In the genomic region with DNA sequence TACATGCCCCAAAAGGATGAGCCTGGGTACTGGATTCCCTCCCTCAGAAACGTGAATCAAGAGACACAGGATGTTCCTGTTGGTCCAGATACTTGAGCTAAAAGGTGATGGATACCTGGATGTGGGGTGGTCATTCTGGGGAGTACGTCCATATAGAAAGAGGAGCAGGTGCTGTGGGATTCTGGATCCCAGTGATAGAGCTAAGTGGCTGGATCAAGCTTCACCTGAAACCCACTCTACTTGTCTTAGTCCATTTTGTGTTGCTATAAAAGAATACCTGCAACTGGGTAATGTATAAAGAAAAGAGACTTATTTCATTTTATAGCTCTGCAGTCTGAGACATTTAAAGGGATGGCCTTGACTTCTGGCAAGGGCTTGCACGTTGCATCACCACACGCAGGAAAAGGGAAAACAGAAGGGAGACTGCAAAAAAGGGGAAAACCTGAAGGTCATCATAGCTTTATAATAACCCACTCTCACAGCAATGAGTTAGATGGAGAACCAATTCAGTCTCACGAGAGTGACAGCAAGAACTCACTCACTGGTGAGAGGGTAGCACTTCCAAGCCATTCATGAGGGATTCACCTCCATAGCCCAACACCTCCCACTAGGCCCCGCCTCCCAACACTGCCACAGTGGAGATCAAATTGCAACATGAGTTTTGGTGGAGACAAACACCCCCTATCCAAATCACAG, we compare ENCODE assay signal across 2 cellular contexts.
TF ChIP-seq lines count a peak whose summit lies in the region.

No MANE protein-coding gene starts in this region.

TF ChIP-seq in H1, 55 proteins besides CTCF, POLR2A, EP300 and RAD21:
- TF ChIP-seq SAP30 (IDR thresholded peaks at IDR 0.05; ENCODE audit: insufficient read depth, insufficient replicate concordance, low read length), result no peak
- peak; percentile 71; the same call in 1 of the 2 replicates for TF ChIP-seq KDM1A (IDR thresholded peaks at IDR 0.05; ENCODE audit: borderline replicate concordance, low read length)

TF ChIP-seq in SK-N-SH, 30 proteins besides CTCF, POLR2A, EP300 and RAD21:
- TF ChIP-seq TCF12 (IDR thresholded peaks at IDR 0.05) (no peak), FOXJ3 (CRISPR knock-in tag; IDR thresholded peaks at IDR 0.05) (no peak), GABPA (IDR thresholded peaks at IDR 0.05; ENCODE audit: low read depth) (no peak), USF2 (IDR thresholded peaks at IDR 0.05; ENCODE audit: borderline replicate concordance, low read depth, low read length) (no peak), MEF2A (IDR thresholded peaks at IDR 0.05; ENCODE audit: borderline replicate concordance, low read depth) (no peak), RCOR1 (IDR thresholded peaks at IDR 0.05; ENCODE audit: low read length) (no peak), RFX5 (IDR thresholded peaks at IDR 0.05; ENCODE audit: low read length) (no peak), EZH2phosphoT487 (IDR thresholded peaks at IDR 0.05; ENCODE audit: borderline replicate concordance, low read depth) (no peak), TAF1 (IDR thresholded peaks at IDR 0.05; ENCODE audit: borderline replicate concordance, low read depth, low read length) (no peak), NRF1 (IDR thresholded peaks at IDR 0.05; ENCODE audit: low read depth, low read length) (no peak)
